Comparison of ENCODE assay signal across 10 cellular contexts in genomic region chr11:129814244-129814992, GRCh38.
DNase-seq lines count a peak whose midpoint lies in the region; ATAC-seq and TF ChIP-seq lines count a peak whose summit lies in the region.
"Had no signal": no experiment of that assay in that cellular context is flagged by ENCODE, and none has a peak within 500 bp of the region (broad histone marks: within the 10 kb centered on the region; RNA-seq: fewer than 3 reads in every experiment).

No MANE protein-coding gene starts in this region.

- no peak for TF ChIP-seq CTCF in Loucy (conservative IDR thresholded peaks at IDR 0.05; ENCODE audit: low read length)

- no peaks in the 10 kb centered on the region for H3K9me3 ChIP-seq in Loucy (ENCODE audit: insufficient read depth, low read depth, low read length)

- H3K4me2 ChIP-seq in Loucy (ENCODE audit: low read depth, low read length, poor library complexity, severe bottlenecking): peak overlapping the region; percentile 55

- peak overlapping the region; percentile 68 for H3K4me3 ChIP-seq in Loucy (ENCODE audit: low read length, poor library complexity, severe bottlenecking)

- no peak overlapping the region for H3K9ac ChIP-seq in Loucy (ENCODE audit: low read depth, low read length, poor library complexity, severe bottlenecking)

- no peaks in the 10 kb centered on the region for H3K27me3 ChIP-seq in Loucy (ENCODE audit: insufficient read depth, low read length, poor library complexity, severe bottlenecking)

- H4K20me1 ChIP-seq in Loucy (ENCODE audit: insufficient read depth, low read length, poor library complexity, severe bottlenecking): no peaks in the 10 kb centered on the region

- no peaks in the 10 kb centered on the region for H3K36me3 ChIP-seq in Loucy (ENCODE audit: insufficient read depth, low read length)

- H3F3A ChIP-seq in Loucy (ENCODE audit: low read depth): no peaks in the 10 kb centered on the region

- no peak for ATAC-seq in GM21367 (IDR thresholded peaks at IDR 0.05; ENCODE audit: unreplicated experiment)

- no peaks in the 10 kb centered on the region for H3K9me2 ChIP-seq in Loucy (replicated peaks; ENCODE audit: low read depth, low read length)

- H2AFZ ChIP-seq in Loucy (ENCODE audit: low read length): peak overlapping the region; percentile 72

- DNase-seq in activated CD4-positive, alpha-beta T cell treated with anti-CD3 and anti-CD28 coated beads, Interleukin-2, amount 50 U/mL, for 24 hours (ENCODE audit: low read depth in 1 of 2, low spot score in 1 of 2): peak; percentile 64 to 74
- peak; percentile 45 for DNase-seq in activated naive CD8-positive, alpha-beta T cell treated with anti-CD3 and anti-CD28 coated beads, Interleukin-2, amount 50 U/mL, for 16 hours (ENCODE audit: low read depth, low spot score)
- peak; percentile 64 to 77 (median 70) for DNase-seq in stimulated activated CD4-positive, alpha-beta T cell treated with anti-CD3 and anti-CD28 coated beads, TNF-alpha, amount 100 ng/mL, for 48 hours (ENCODE audit: low read depth in 3 of 3)
- DNase-seq in NCI-H2171 (lab: John Stamatoyannopoulos, UW) (no peak), iPS-NIHi11 (ENCODE audit: low spot score) (no peak), NCI-H1436 treated with DMSO at 0.1 percent for 48 hours (lab: John Stamatoyannopoulos, UW) (no peak)
- DNase-seq: dermis blood vessel endothelial cell, Right ventricle myocardium superior had no signal

- H3K4me1 ChIP-seq in Loucy (ENCODE audit: insufficient read depth, low read length, poor library complexity, severe bottlenecking): no peaks in the 10 kb centered on the region

- H3K79me2 ChIP-seq in Loucy (ENCODE audit: insufficient read depth, low read length): no peaks in the 10 kb centered on the region

Comparison
In these comparisons a context has a peak if more than half of its experiments do, and no peak if none do; other contexts are left out.
1. DNase-seq: peak in activated CD4-positive, alpha-beta T cell treated with anti-CD3 and anti-CD28 coated beads, Interleukin-2, amount 50 U/mL, for 24 hours (2 of 2), activated naive CD8-positive, alpha-beta T cell treated with anti-CD3 and anti-CD28 coated beads, Interleukin-2, amount 50 U/mL, for 16 hours (single experiment) and stimulated activated CD4-positive, alpha-beta T cell treated with anti-CD3 and anti-CD28 coated beads, TNF-alpha, amount 100 ng/mL, for 48 hours (3 of 3); none in NCI-H2171 (single experiment), iPS-NIHi11 (single experiment) and NCI-H1436 treated with DMSO at 0.1 percent for 48 hours (single experiment).